ENCODE assay signal across 1 cellular context in genomic region chr7:221996-222715, GRCh38.
TF ChIP-seq lines count a peak whose summit lies in the region.

No MANE protein-coding gene starts in this region.

TF ChIP-seq in HCT116, 20 proteins besides CTCF, POLR2A, EP300 and RAD21 (continued from another document):
- TF ChIP-seq ZBTB33 (IDR thresholded peaks at IDR 0.05; ENCODE audit: extremely low read depth, insufficient replicate concordance, low read length) = no peak
- TF ChIP-seq ATF3 (IDR thresholded peaks at IDR 0.05) = no peak
- no peak for TF ChIP-seq EZH2 (IDR thresholded peaks at IDR 0.05)
- TF ChIP-seq POLR2AphosphoS5 (IDR thresholded peaks at IDR 0.05; ENCODE audit: low read depth, low read length) = no peak
- no peak for TF ChIP-seq EGR1 (IDR thresholded peaks at IDR 0.05; ENCODE audit: low read depth)
- TF ChIP-seq TCF7L2 (IDR thresholded peaks at IDR 0.05; ENCODE audit: borderline replicate concordance, extremely low read depth, insufficient read depth, insufficient read length) = no peak
- no peak for TF ChIP-seq SP1 (IDR thresholded peaks at IDR 0.05; ENCODE audit: low read depth)
